In the genomic region with DNA sequence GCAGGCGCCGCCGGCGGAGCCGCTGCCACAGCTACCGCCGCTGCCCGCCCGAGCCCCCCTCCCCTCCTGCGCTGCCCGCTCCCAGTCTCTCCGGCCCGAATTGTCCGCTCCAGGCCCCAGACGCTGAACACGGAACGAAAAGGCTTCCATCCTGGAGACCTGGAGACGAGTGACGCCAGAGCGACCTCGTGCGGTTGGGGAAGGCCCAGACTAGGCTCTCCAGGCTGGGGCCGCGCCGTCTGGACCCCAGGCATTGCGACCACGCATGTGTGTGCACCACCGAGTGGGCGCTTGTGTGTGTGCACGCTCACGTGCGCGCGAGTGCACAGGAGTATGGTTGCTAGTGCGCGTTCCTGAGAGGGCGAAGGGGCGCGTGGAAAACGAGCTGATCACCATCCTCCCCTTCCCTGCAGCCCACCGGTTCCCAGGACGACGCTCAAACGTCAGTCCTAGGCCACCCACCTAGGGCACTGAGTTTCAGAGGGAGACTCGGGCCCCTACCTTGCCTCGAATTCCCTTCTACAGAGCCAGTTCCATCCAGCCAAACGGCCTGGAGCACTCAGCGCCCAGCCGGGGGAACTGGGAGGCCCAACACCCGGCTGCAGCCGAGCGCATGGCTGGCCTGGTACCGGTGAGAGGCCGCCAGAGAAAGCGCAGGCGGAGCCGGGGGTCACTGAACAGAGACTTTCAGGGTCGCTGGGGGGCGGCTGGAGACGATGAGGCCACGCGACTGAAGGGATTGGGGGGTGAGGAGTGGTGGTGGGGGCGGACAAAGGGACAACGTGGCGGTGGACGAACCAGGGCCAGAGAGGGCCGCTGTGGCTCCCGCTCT, we compare ENCODE assay signal across 9 cellular contexts. TPM values are rescaled to one million over a fixed set of nuclear protein-coding genes. Genes with fewer than 3 reads are reported as not detected.
DNase-seq lines count a peak whose midpoint lies in the region; ATAC-seq and TF ChIP-seq lines count a peak whose summit lies in the region.
"Had no signal": no experiment of that assay in that cellular context is flagged by ENCODE, and none has a peak within 500 bp of the region (broad histone marks: within the 10 kb centered on the region; RNA-seq: fewer than 3 reads in every experiment).

No MANE protein-coding gene starts in this region.

- H4K20me1 ChIP-seq in BLaER1 treated with 17β-estradiol and CSF1 and Interleukin-3, amounts not matched to agents 10 nM and 100 nM, result peaks cover 0 to 85% (median 78%) of the 10 kb centered on the region in 11 experiments; a peak in 17 of 22 replicates

- H3K4me1 ChIP-seq in BLaER1 treated with 17β-estradiol and CSF1 and Interleukin-3, amounts not matched to agents 10 nM and 100 nM, result peaks cover 0 to 29% (median 15%) of the 10 kb centered on the region in 10 experiments; a peak in 11 of 20 replicates
- peaks cover 12 to 48% of the 10 kb centered on the region in 2 donors for H3K4me1 ChIP-seq in left lung

- peak overlapping the region in 10 of 11 experiments; percentile 1 to 70 (median 39); a peak in 13 of 22 replicates for H3K4me2 ChIP-seq in BLaER1 treated with 17β-estradiol and CSF1 and Interleukin-3, amounts not matched to agents 10 nM and 100 nM

- no peaks in the 10 kb centered on the region for H3K9me3 Mint-ChIP-seq in activated naive CD8-positive, alpha-beta T cell treated with anti-CD3 and anti-CD28 coated beads for 36 hours
- no peaks in the 10 kb centered on the region for H3K9me3 Mint-ChIP-seq in natural killer cell treated with Interleukin-12 subunit alpha and Interleukin-12 subunit beta and Interleukin-15 and Interleukin-18, amount 100 ng/mL, for 72 hours

- peak; percentile 39 for TF ChIP-seq CTCF in HFF-Myc (IDR thresholded peaks at IDR 0.05; ENCODE audit: low read depth, low read length, missing control alignments)
- TF ChIP-seq CTCF in left lung (IDR thresholded peaks at IDR 0.05), result no peak

- DNase-seq in HFF-Myc (ENCODE audit: extremely low read depth, low read depth) (no peak), left lung (peak in 1 of 2 donors; percentile 80), SKM-1 treated with dmso at 0.1 percent for 144 hours (lab: John Stamatoyannopoulos, UW; ENCODE audit: unreplicated experiment) (no peak), AG08396 (ENCODE audit: low spot score) (no peak)
- no peak for DNase-seq in activated naive CD8-positive, alpha-beta T cell treated with anti-CD3 and anti-CD28 coated beads for 36 hours
- DNase-seq in natural killer cell treated with Interleukin-12 subunit alpha and Interleukin-12 subunit beta and Interleukin-15 and Interleukin-18, amount 100 ng/mL, for 72 hours (ENCODE audit: low spot score), result no peak
- DNase-seq: activated CD8-positive, alpha-beta memory T cell treated with anti-CD3 and anti-CD28 coated beads, Interleukin-2, amount 10 ng/mL, durations not matched to agents 7 days and 5 days had no signal

- H3K27me3 ChIP-seq in BLaER1 treated with 17β-estradiol and CSF1 and Interleukin-3, amounts not matched to agents 10 nM and 100 nM, result peaks cover 90 to 100% (median 96%) of the 10 kb centered on the region in 11 experiments
- peaks cover 94 to 100% of the 10 kb centered on the region in 2 donors for H3K27me3 ChIP-seq in left lung

- no peaks in the 10 kb centered on the region for H3K36me3 ChIP-seq in BLaER1 treated with 17β-estradiol and CSF1 and Interleukin-3, amounts not matched to agents 10 nM and 100 nM
- H3K36me3 ChIP-seq in left lung, result no peaks in the 10 kb centered on the region

- H3K36me3 Mint-ChIP-seq in activated naive CD8-positive, alpha-beta T cell treated with anti-CD3 and anti-CD28 coated beads for 36 hours, result no peaks in the 10 kb centered on the region
- H3K36me3 Mint-ChIP-seq in natural killer cell treated with Interleukin-12 subunit alpha and Interleukin-12 subunit beta and Interleukin-15 and Interleukin-18, amount 100 ng/mL, for 72 hours, result no peaks in the 10 kb centered on the region
- H3K36me3 Mint-ChIP-seq: activated CD8-positive, alpha-beta memory T cell treated with anti-CD3 and anti-CD28 coated beads, Interleukin-2, amount 10 ng/mL, durations not matched to agents 7 days and 5 days had no signal

- H3K27ac ChIP-seq in BLaER1 treated with 17β-estradiol and CSF1 and Interleukin-3, amounts not matched to agents 10 nM and 100 nM, result no peak overlapping the region
- H3K27ac ChIP-seq in left lung, result no peak overlapping the region

- no peaks in the 10 kb centered on the region for H3K9me3 ChIP-seq in BLaER1 treated with 17β-estradiol and CSF1 and Interleukin-3, amounts not matched to agents 10 nM and 100 nM (replicated peaks in 1 of 11)
- no peaks in the 10 kb centered on the region for H3K9me3 ChIP-seq in left lung

- H3K27ac Mint-ChIP-seq in activated naive CD8-positive, alpha-beta T cell treated with anti-CD3 and anti-CD28 coated beads for 36 hours, result no peak overlapping the region
- no peak overlapping the region for H3K27ac Mint-ChIP-seq in natural killer cell treated with Interleukin-12 subunit alpha and Interleukin-12 subunit beta and Interleukin-15 and Interleukin-18, amount 100 ng/mL, for 72 hours

- peaks cover 100% of the 10 kb centered on the region for H3K27me3 Mint-ChIP-seq in activated naive CD8-positive, alpha-beta T cell treated with anti-CD3 and anti-CD28 coated beads for 36 hours
- H3K27me3 Mint-ChIP-seq in natural killer cell treated with Interleukin-12 subunit alpha and Interleukin-12 subunit beta and Interleukin-15 and Interleukin-18, amount 100 ng/mL, for 72 hours, result peaks cover 46 to 68% of the 10 kb centered on the region in 2 donors

- H3K4me1 Mint-ChIP-seq in activated naive CD8-positive, alpha-beta T cell treated with anti-CD3 and anti-CD28 coated beads for 36 hours, result peaks cover 27% of the 10 kb centered on the region
- H3K4me1 Mint-ChIP-seq in natural killer cell treated with Interleukin-12 subunit alpha and Interleukin-12 subunit beta and Interleukin-15 and Interleukin-18, amount 100 ng/mL, for 72 hours (ENCODE audit: low read depth in 2 of 2), result peaks cover 18 to 21% of the 10 kb centered on the region in 2 donors

- intact Hi-C loops in left lung (cut with DNase I), result loop anchor here in 1 of 2 donors (5.0 to 10.0 kb wide), 2 partner anchors 247 to 350 kb away; no protein-coding TSS in a partner anchor

- H3K9ac ChIP-seq in BLaER1 treated with 17β-estradiol and CSF1 and Interleukin-3, amounts not matched to agents 10 nM and 100 nM, result no peak overlapping the region

- peak overlapping the region; percentile 14 for H3K4me3 Mint-ChIP-seq in activated naive CD8-positive, alpha-beta T cell treated with anti-CD3 and anti-CD28 coated beads for 36 hours
- H3K4me3 Mint-ChIP-seq in natural killer cell treated with Interleukin-12 subunit alpha and Interleukin-12 subunit beta and Interleukin-15 and Interleukin-18, amount 100 ng/mL, for 72 hours, result no peak overlapping the region
- H3K4me3 Mint-ChIP-seq: activated CD8-positive, alpha-beta memory T cell treated with anti-CD3 and anti-CD28 coated beads, Interleukin-2, amount 10 ng/mL, durations not matched to agents 7 days and 5 days had no signal

- ATAC-seq in left lung (peak; percentile 46), HG03565 (IDR thresholded peaks at IDR 0.05; ENCODE audit: unreplicated experiment) (no peak)
- no peak for ATAC-seq in natural killer cell treated with Interleukin-12 subunit alpha and Interleukin-12 subunit beta and Interleukin-15 and Interleukin-18, amount 100 ng/mL, for 72 hours
- ATAC-seq: activated CD8-positive, alpha-beta memory T cell treated with anti-CD3 and anti-CD28 coated beads, Interleukin-2, amount 10 ng/mL, durations not matched to agents 7 days and 5 days had no signal

- H3K4me3 ChIP-seq in BLaER1 treated with 17β-estradiol and CSF1 and Interleukin-3, amounts not matched to agents 10 nM and 100 nM, result peak overlapping the region in 5 of 10 experiments; percentile 10 to 48 (median 28); a peak in 4 of 20 replicates
- H3K4me3 ChIP-seq in HFF-Myc (replicated peaks; ENCODE audit: low read depth, low read length) (no peak overlapping the region), left lung (no peak overlapping the region)

RNA-seq across cellular contexts. Expression of gene LBX1, which starts 11.6 kb away (rescaled TPM):
- not detected for total RNA-seq in activated naive CD8-positive, alpha-beta T cell treated with anti-CD3 and anti-CD28 coated beads for 36 hours
- total RNA-seq in left lung, result under 1 TPM; 0.18 to 0.47 TPM
- not detected for total RNA-seq in natural killer cell treated with Interleukin-12 subunit alpha and Interleukin-12 subunit beta and Interleukin-15 and Interleukin-18, amount 100 ng/mL, for 72 hours
- total RNA-seq: activated CD8-positive, alpha-beta memory T cell treated with anti-CD3 and anti-CD28 coated beads, Interleukin-2, amount 10 ng/mL, durations not matched to agents 7 days and 5 days had no signal
